ENCODE assay signal across 8 cellular contexts in the genomic region with DNA sequence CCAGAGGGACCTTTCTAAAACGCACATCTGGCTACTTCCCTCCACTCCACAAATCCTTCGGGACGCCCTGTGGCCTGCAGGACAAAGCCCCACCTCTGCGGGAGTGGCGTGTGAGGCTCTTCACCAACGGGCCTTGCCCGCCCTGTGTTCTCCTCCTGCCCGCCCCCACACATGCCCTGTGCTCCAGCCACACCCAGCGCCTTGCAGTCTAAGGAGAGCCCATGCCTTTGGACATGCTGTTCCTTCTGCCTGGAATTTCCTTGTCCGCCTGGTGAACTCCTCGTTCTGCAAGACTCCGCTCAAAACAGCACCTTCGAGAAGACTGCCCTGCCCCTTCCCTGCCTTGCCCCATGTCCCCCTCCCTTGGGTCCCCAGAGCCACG. TPM values are rescaled to one million over a fixed set of nuclear protein-coding genes. Genes with fewer than 3 reads are reported as not detected.
A peak's percentile ranks its signal among the peaks of the same experiment; 100 is the strongest.
DNase-seq lines count a peak whose midpoint lies in the region; ATAC-seq and TF ChIP-seq lines count a peak whose summit lies in the region.
"Had no signal": no experiment of that assay in that cellular context is flagged by ENCODE, and none has a peak within 500 bp of the region (broad histone marks: within the 10 kb centered on the region; RNA-seq: fewer than 3 reads in every experiment).

No MANE protein-coding gene starts in this region.

- H3K4me3 ChIP-seq in right atrium auricular region (no peak overlapping the region), upper lobe of left lung (no peak overlapping the region)

- DNase-seq in Right ventricle myocardium superior (peak; percentile 28), right atrium auricular region (ENCODE audit: low spot score) (no peak), left ventricle myocardium superior (no peak), upper lobe of left lung (peak in 1 of 2 donors; percentile 73), NCI-H1092 treated with DMSO at 0.1 percent for 48 hours (lab: John Stamatoyannopoulos, UW) (no peak)
- DNase-seq: NCI-H1417, T1000 had no signal

- TF ChIP-seq POLR2A in upper lobe of left lung (IDR thresholded peaks at IDR 0.05), result no peak

- intact Hi-C loops in Right ventricle myocardium superior (cut with DNase I), result no loop called here
- intact Hi-C loops in left ventricle myocardium superior (cut with micrococcal nuclease), result no loop called here

- peaks cover 84% of the 10 kb centered on the region for H3K36me3 ChIP-seq in right atrium auricular region
- H3K36me3 ChIP-seq in upper lobe of left lung, result peaks cover 56 to 100% (median 86%) of the 10 kb centered on the region in 4 donors

- H3K27me3 ChIP-seq in right atrium auricular region (no peaks in the 10 kb centered on the region), upper lobe of left lung (no peaks in the 10 kb centered on the region)

- H3K27ac ChIP-seq in right atrium auricular region (no peak overlapping the region), upper lobe of left lung (peak overlapping the region in 2 of 4 donors; percentile 52 to 64)

- H3K4me1 ChIP-seq in right atrium auricular region (peaks cover 3 to 25% of the 10 kb centered on the region in 2 donors), upper lobe of left lung (peaks cover 0 to 17% (median 0%) of the 10 kb centered on the region in 4 donors)

- TF ChIP-seq EP300 in upper lobe of left lung (IDR thresholded peaks at IDR 0.05), result peak in 1 of 4 donors; percentile 28

- TF ChIP-seq CTCF in right atrium auricular region (IDR thresholded peaks at IDR 0.05) (no peak), upper lobe of left lung (IDR thresholded peaks at IDR 0.05) (no peak)

- ATAC-seq in Right ventricle myocardium superior (ENCODE audit: poor library complexity) (peak; percentile 29), left ventricle myocardium superior (peak; percentile 15), upper lobe of left lung (ENCODE audit: low FRiP score in 2 of 2) (peak; percentile 62 to 65), GM19035 (IDR thresholded peaks at IDR 0.05; ENCODE audit: unreplicated experiment) (no peak)

- H3K9me3 ChIP-seq in right atrium auricular region, result no peaks in the 10 kb centered on the region
- no peaks in the 10 kb centered on the region for H3K9me3 ChIP-seq in upper lobe of left lung

- 80% methylated on average over 14 of the region's 14 CpGs for WGBS in upper lobe of left lung, 2 donors

RNA-seq across cellular contexts. Expression of gene ELOB, which starts 7.4 kb away (rescaled TPM):
- total RNA-seq in Right ventricle myocardium superior (299 TPM), right atrium auricular region (100 to 1,000 TPM; 408 to 856 TPM), left ventricle myocardium superior (325 TPM), upper lobe of left lung (100 to 1,000 TPM in 5 of 6 donors, 10 to 100 TPM in 1; 73.3 to 245 (median 145) TPM)

RNA-seq across cellular contexts. Expression of gene SRRM2, which starts 17.2 kb away (rescaled TPM):
- total RNA-seq in Right ventricle myocardium superior, result 243 TPM
- total RNA-seq in right atrium auricular region, result 100 to 1,000 TPM; 118 to 174 TPM
- 292 TPM for total RNA-seq in left ventricle myocardium superior
- 1,000 to 10,000 TPM in 2 of 6 donors, 100 to 1,000 TPM in 4; 317 to 3,815 (median 582) TPM for total RNA-seq in upper lobe of left lung

RNA-seq across cellular contexts. Expression of gene PRSS33, which starts 17.7 kb away (rescaled TPM):
- not detected for total RNA-seq in Right ventricle myocardium superior
- not detected for total RNA-seq in right atrium auricular region
- total RNA-seq in left ventricle myocardium superior, result not detected
- under 1 TPM in 2 of 6 donors, not detected in 4; 0.20 to 0.92 TPM for total RNA-seq in upper lobe of left lung

RNA-seq across cellular contexts. Expression of gene PRSS41, which starts 28.6 kb away (rescaled TPM):
- total RNA-seq in Right ventricle myocardium superior, result not detected
- total RNA-seq in right atrium auricular region, result not detected
- not detected for total RNA-seq in left ventricle myocardium superior
- total RNA-seq in upper lobe of left lung, result under 1 TPM in 2 of 6 donors, not detected in 4; 0.57 to 0.78 TPM

RNA-seq across cellular contexts. Expression of gene PRSS21, which starts 47.4 kb away (rescaled TPM):
- not detected for total RNA-seq in Right ventricle myocardium superior
- total RNA-seq in right atrium auricular region, result not detected
- total RNA-seq in left ventricle myocardium superior, result not detected
- total RNA-seq in upper lobe of left lung, result 10 to 100 TPM in 3 of 6 donors, 1 to 10 TPM in 2, not detected in 1; 1.2 to 16.2 (median 14.5) TPM
